ENCODE assay signal across 8 cellular contexts in the genomic region with DNA sequence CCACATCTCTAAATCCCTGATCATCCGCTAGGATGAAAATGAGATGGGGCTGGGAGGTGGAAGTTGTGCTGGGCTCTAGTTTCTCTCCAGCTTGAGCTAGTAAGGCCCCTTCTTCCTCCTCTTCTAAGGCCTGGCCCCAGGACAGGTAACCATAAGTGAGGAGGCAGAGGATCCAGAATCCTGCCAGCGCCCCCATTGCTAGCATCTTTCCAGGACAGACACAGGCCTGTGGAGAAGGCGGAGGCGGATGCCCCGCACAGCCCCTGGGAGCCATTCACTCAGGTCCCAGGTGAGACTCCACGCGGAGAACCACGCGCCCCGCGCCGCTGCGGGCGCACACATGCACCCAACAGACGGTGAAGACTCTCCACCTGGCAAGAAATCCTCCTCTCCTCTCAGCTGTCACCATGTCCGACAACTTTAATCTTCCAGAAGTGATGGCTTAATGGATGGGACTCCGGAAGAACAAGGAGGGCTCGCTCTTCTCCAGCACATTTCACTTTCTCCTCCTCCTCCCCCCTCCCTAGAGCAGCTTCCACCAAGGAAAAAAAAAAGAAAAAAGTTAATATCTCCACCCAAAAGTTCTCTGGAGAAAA. TPM values are rescaled to one million over a fixed set of nuclear protein-coding genes. Genes with fewer than 3 reads are reported as not detected.
DNase-seq lines count a peak whose midpoint lies in the region; ATAC-seq and TF ChIP-seq lines count a peak whose summit lies in the region.

No MANE protein-coding gene starts in this region.

- POLR2A ChIA-PET in activated CD4-positive, alpha-beta T cell treated with anti-CD3 and anti-CD28 coated beads for 36 hours (lab: Charles Lee), result no interaction called here

- no peak for TF ChIP-seq EP300 in transverse colon (IDR thresholded peaks at IDR 0.05; ENCODE audit: low read depth)

- no peak overlapping the region for H3K27ac Mint-ChIP-seq in activated CD4-positive, alpha-beta T cell treated with anti-CD3 and anti-CD28 coated beads for 36 hours

- peaks cover 10% of the 10 kb centered on the region for H3K9me3 Mint-ChIP-seq in activated CD4-positive, alpha-beta T cell treated with anti-CD3 and anti-CD28 coated beads for 36 hours (ENCODE audit: low read depth)

- in situ Hi-C loops in transverse colon (cut with MboI; ENCODE audit: low pct_ligation_motif_present in 1 of 4, low pct_unique_long_range_greater_than_20kb in 1 of 4, low sequenced_read_pairs in 3 of 4), result no loop called here

- H3K36me3 ChIP-seq in left lung (no peaks in the 10 kb centered on the region), transverse colon (no peaks in the 10 kb centered on the region)

- no peak for ATAC-seq in activated CD4-positive, alpha-beta T cell treated with anti-CD3 and anti-CD28 coated beads for 36 hours
- ATAC-seq in left lung (peak; percentile 42), HG02763 (IDR thresholded peaks at IDR 0.05; ENCODE audit: unreplicated experiment) (no peak)

- H3K4me3 Mint-ChIP-seq in activated CD4-positive, alpha-beta T cell treated with anti-CD3 and anti-CD28 coated beads for 36 hours, result peak overlapping the region; percentile 71

- no peaks in the 10 kb centered on the region for H3K9me3 ChIP-seq in left lung
- no peaks in the 10 kb centered on the region for H3K9me3 ChIP-seq in transverse colon

- H3K27ac ChIP-seq in left lung (peak overlapping the region; percentile 81 to 94), transverse colon (peak overlapping the region; percentile 80 to 86 (median 84))

- H3K27me3 Mint-ChIP-seq in activated CD4-positive, alpha-beta T cell treated with anti-CD3 and anti-CD28 coated beads for 36 hours, result peaks cover 42% of the 10 kb centered on the region

- intact Hi-C loops in activated CD4-positive, alpha-beta T cell treated with anti-CD3 and anti-CD28 coated beads for 36 hours (cut with DNase I, micrococcal nuclease), result no loop called here
- intact Hi-C loops in left lung (cut with DNase I) (no loop called here), transverse colon (cut with DNase I; ENCODE audit: low total_unique reads) (loop anchor here (10.0 kb wide), 1 partner anchor 584 kb away; no protein-coding TSS in a partner anchor)

- TF ChIP-seq CTCF in left lung (IDR thresholded peaks at IDR 0.05) (no peak), transverse colon (IDR thresholded peaks at IDR 0.05) (no peak), GM10266 (IDR thresholded peaks at IDR 0.05; ENCODE audit: control insufficient read depth, insufficient read depth, low read depth, missing control alignments) (no peak)

- H3K36me3 Mint-ChIP-seq in activated CD4-positive, alpha-beta T cell treated with anti-CD3 and anti-CD28 coated beads for 36 hours (ENCODE audit: low read depth), result peaks cover 3% of the 10 kb centered on the region

- peak overlapping the region; percentile 48 to 54 for H3K4me3 ChIP-seq in left lung
- peak overlapping the region; percentile 49 to 81 (median 63) for H3K4me3 ChIP-seq in transverse colon

- peaks cover 0 to 29% of the 10 kb centered on the region in 2 donors for H3K27me3 ChIP-seq in left lung
- H3K27me3 ChIP-seq in transverse colon, result peaks cover 3% of the 10 kb centered on the region

- CTCF ChIA-PET in activated CD4-positive, alpha-beta T cell treated with anti-CD3 and anti-CD28 coated beads for 36 hours (lab: Charles Lee), result no interaction called here

- no peak for DNase-seq in activated CD4-positive, alpha-beta T cell treated with anti-CD3 and anti-CD28 coated beads for 36 hours
- no peak for DNase-seq in activated CD4-positive, alpha-beta T cell treated with anti-CD3 and anti-CD28 coated beads, Interleukin-2, amount 50 U/mL, for 4 hours
- DNase-seq in cerebellar cortex (ENCODE audit: low spot score) (peak; percentile 74), left lung (peak; percentile 37 to 80), transverse colon (no peak), GM10266 (ENCODE audit: extremely low spot score) (no peak)
- no peak for DNase-seq in stimulated activated CD8-positive, alpha-beta memory T cell treated with anti-CD3 and anti-CD28 coated beads, Interleukin-4, amount 100 ng/mL, for 48 hours

- no peak for TF ChIP-seq POLR2A in transverse colon (IDR thresholded peaks at IDR 0.05)

- 60 to 75% methylated on average over 1 to 18 of the region's 18 CpGs for WGBS in transverse colon (ENCODE audit: low coverage in 1 of 2), 2 donors

- peaks cover 16% of the 10 kb centered on the region for H3K4me1 Mint-ChIP-seq in activated CD4-positive, alpha-beta T cell treated with anti-CD3 and anti-CD28 coated beads for 36 hours

- H3K4me1 ChIP-seq in left lung (peaks cover 4 to 15% of the 10 kb centered on the region in 2 donors), transverse colon (peaks cover 0 to 20% (median 0%) of the 10 kb centered on the region in 4 donors)

RNA-seq across cellular contexts. Expression of a gene that starts 0.8 kb away (rescaled TPM):
- under 1 TPM in 1 of 2 experiments, not detected in 1; 0.05 TPM for total RNA-seq in activated CD4-positive, alpha-beta T cell treated with anti-CD3 and anti-CD28 coated beads for 36 hours
- total RNA-seq in left lung (10 to 100 TPM; 23.5 to 23.6 TPM), transverse colon (1 to 10 TPM; 1.8 to 5.2 (median 2.8) TPM)

Comparison
In these comparisons a context has a peak if more than half of its experiments do, and no peak if none do; other contexts are left out.
1. DNase-seq: peak in cerebellar cortex (single experiment) and left lung (2 of 2); none in activated CD4-positive, alpha-beta T cell treated with anti-CD3 and anti-CD28 coated beads for 36 hours (single experiment), activated CD4-positive, alpha-beta T cell treated with anti-CD3 and anti-CD28 coated beads, Interleukin-2, amount 50 U/mL, for 4 hours (0 of 2), transverse colon (single experiment), stimulated activated CD8-positive, alpha-beta memory T cell treated with anti-CD3 and anti-CD28 coated beads, Interleukin-4, amount 100 ng/mL, for 48 hours (single experiment) and GM10266 (single experiment).